In the genomic region with DNA sequence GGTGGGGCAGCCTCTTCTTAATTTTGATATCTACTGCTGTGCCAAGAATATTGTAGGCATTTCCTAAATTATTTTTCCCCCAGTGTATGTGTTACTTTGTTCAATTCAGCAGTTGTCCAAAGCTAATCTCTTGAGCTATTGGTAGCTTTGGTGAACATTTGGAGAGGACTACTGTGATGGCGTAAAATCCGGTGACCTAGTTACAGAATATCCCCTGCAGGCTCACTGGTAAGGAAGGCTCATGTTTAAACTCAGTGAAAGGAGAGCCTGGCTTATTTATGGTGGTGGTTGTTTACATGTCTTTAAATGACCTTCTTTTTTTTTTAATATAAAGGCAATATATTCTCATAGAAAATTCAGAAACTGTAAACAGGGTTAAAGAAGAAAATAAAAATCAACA, we compare ENCODE assay signal across 15 cellular contexts.
DNase-seq lines count a peak whose midpoint lies in the region; ATAC-seq and TF ChIP-seq lines count a peak whose summit lies in the region.
"Had no signal": no experiment of that assay in that cellular context is flagged by ENCODE, and none has a peak within 500 bp of the region (broad histone marks: within the 10 kb centered on the region; RNA-seq: fewer than 3 reads in every experiment).

No MANE protein-coding gene starts in this region.

- TF ChIP-seq EP300 in esophagus muscularis mucosa (IDR thresholded peaks at IDR 0.05), result no peak
- TF ChIP-seq EP300 in sigmoid colon (IDR thresholded peaks at IDR 0.05), result no peak

- H3K4me3 ChIP-seq in left ventricle myocardium inferior (no peak overlapping the region), esophagus muscularis mucosa (no peak overlapping the region), sigmoid colon (no peak overlapping the region), aorta (ENCODE audit: low read length in 2 of 2) (no peak overlapping the region)
- H3K4me3 ChIP-seq: K562 had no signal

- 58% methylated on average over 2 of the region's 2 CpGs for WGBS in esophagus muscularis mucosa
- 89 to 93% methylated on average over 2 of the region's 2 CpGs for WGBS in sigmoid colon, 2 donors
- WGBS in aorta, 2 donors, result 64 to 80% methylated on average over 2 of the region's 2 CpGs

- intact Hi-C loops in left ventricle myocardium inferior (cut with micrococcal nuclease), result no loop called here
- intact Hi-C loops in Right ventricle myocardium inferior (cut with DNase I), result loop anchor here (2.0 to 5.0 kb wide), 2 partner anchors 55 to 517 kb away; no protein-coding TSS in a partner anchor
- intact Hi-C loops in esophagus muscularis mucosa (cut with DNase I), result loop anchor here (10.0 kb wide), 1 partner anchor 205 kb away; no protein-coding TSS in a partner anchor
- intact Hi-C loops in sigmoid colon (cut with DNase I), result no loop called here
- intact Hi-C loops in aorta (cut with DNase I), result loop anchor here (5.0 to 10.0 kb wide), 4 partner anchors 47 to 325 kb away; no protein-coding TSS in a partner anchor

- TF ChIP-seq POLR2A in esophagus muscularis mucosa (IDR thresholded peaks at IDR 0.05; ENCODE audit: low read depth) (no peak), sigmoid colon (IDR thresholded peaks at IDR 0.05) (no peak)

- H3K36me3 ChIP-seq in left ventricle myocardium inferior, result no peaks in the 10 kb centered on the region
- H3K36me3 ChIP-seq in esophagus muscularis mucosa, result peaks cover 0 to 17% (median 3%) of the 10 kb centered on the region in 4 donors
- H3K36me3 ChIP-seq in sigmoid colon, result peaks cover 0 to 9% (median 1%) of the 10 kb centered on the region in 4 donors
- H3K36me3 ChIP-seq in aorta (ENCODE audit: control insufficient read depth in 1 of 2, insufficient read depth in 2 of 2, low read length in 1 of 2), result peaks cover 0 to 5% of the 10 kb centered on the region in 2 donors

- H3K27ac ChIP-seq in left ventricle myocardium inferior (replicated peaks) (peak overlapping the region; percentile 83), esophagus muscularis mucosa (replicated peaks in 1 of 4) (peak overlapping the region; percentile 90 to 98 (median 93)), sigmoid colon (peak overlapping the region; percentile 88 to 94 (median 90)), aorta (ENCODE audit: low read depth in 1 of 2, low read length in 2 of 2) (peak overlapping the region; percentile 34 to 57)

- TF ChIP-seq CTCF in left ventricle myocardium inferior (IDR thresholded peaks at IDR 0.05; ENCODE audit: borderline replicate concordance), result no peak
- no peak for TF ChIP-seq CTCF in esophagus muscularis mucosa (IDR thresholded peaks at IDR 0.05)
- TF ChIP-seq CTCF in sigmoid colon (IDR thresholded peaks at IDR 0.05), result no peak

- H3K27me3 ChIP-seq in left ventricle myocardium inferior (ENCODE audit: low read depth), result no peaks in the 10 kb centered on the region
- H3K27me3 ChIP-seq in esophagus muscularis mucosa, result no peaks in the 10 kb centered on the region
- no peaks in the 10 kb centered on the region for H3K27me3 ChIP-seq in sigmoid colon
- H3K27me3 ChIP-seq in aorta (ENCODE audit: control insufficient read depth in 1 of 2, insufficient read depth in 2 of 2, low read length in 1 of 2), result no peaks in the 10 kb centered on the region

- DNase-seq in left ventricle myocardium inferior, result no peak
- no peak for DNase-seq in Right ventricle myocardium inferior (ENCODE audit: missing footprints)
- DNase-seq in esophagus muscularis mucosa (ENCODE audit: extremely low spot score), result no peak
- DNase-seq in sigmoid colon, result no peak
- no peak for DNase-seq in aorta
- no peak for DNase-seq in AG20443 (ENCODE audit: low spot score)
- no peak for DNase-seq in mesenteric fat pad (ENCODE audit: low spot score)
- DNase-seq: CD4-positive, alpha-beta T cell; DND-41; NCI-H1436 treated with DMSO at 0.1 percent for 48 hours; NCI-H2081; NCI-H226; NK-92 treated with Interleukin-12 subunit alpha and Interleukin-12 subunit beta, amount 100 ng/mL, for 24 hours had no signal

- no peak for ATAC-seq in Right ventricle myocardium inferior
- ATAC-seq in aorta (ENCODE audit: low FRiP score), result no peak
- ATAC-seq in HG03097 (IDR thresholded peaks at IDR 0.05; ENCODE audit: low FRiP score, unreplicated experiment), result no peak
- ATAC-seq: K562 had no signal

- H3K4me1 ChIP-seq in left ventricle myocardium inferior, result peaks cover 90% of the 10 kb centered on the region
- H3K4me1 ChIP-seq in esophagus muscularis mucosa, result peaks cover 65 to 98% (median 96%) of the 10 kb centered on the region in 4 donors
- peaks cover 0 to 95% (median 91%) of the 10 kb centered on the region in 4 donors for H3K4me1 ChIP-seq in sigmoid colon
- peaks cover 7 to 31% of the 10 kb centered on the region in 2 donors for H3K4me1 ChIP-seq in aorta (ENCODE audit: control insufficient read depth in 1 of 2, insufficient read depth in 2 of 2, low read length in 2 of 2)

- no peaks in the 10 kb centered on the region for H3K9me3 ChIP-seq in left ventricle myocardium inferior (replicated peaks)
- H3K9me3 ChIP-seq in esophagus muscularis mucosa, result no peaks in the 10 kb centered on the region
- no peaks in the 10 kb centered on the region for H3K9me3 ChIP-seq in sigmoid colon
- no peaks in the 10 kb centered on the region for H3K9me3 ChIP-seq in aorta (ENCODE audit: control insufficient read depth, low read length)

Comparison
In these comparisons a context has a peak if more than half of its experiments do, and no peak if none do; other contexts are left out.
1. intact Hi-C loops: an anchor here in Right ventricle myocardium inferior (2.0 to 5.0 kb wide), esophagus muscularis mucosa (10.0 kb wide) and aorta (5.0 to 10.0 kb wide); none called in left ventricle myocardium inferior and sigmoid colon.